6 cellular contexts compared by ENCODE assay signal in the genomic region with DNA sequence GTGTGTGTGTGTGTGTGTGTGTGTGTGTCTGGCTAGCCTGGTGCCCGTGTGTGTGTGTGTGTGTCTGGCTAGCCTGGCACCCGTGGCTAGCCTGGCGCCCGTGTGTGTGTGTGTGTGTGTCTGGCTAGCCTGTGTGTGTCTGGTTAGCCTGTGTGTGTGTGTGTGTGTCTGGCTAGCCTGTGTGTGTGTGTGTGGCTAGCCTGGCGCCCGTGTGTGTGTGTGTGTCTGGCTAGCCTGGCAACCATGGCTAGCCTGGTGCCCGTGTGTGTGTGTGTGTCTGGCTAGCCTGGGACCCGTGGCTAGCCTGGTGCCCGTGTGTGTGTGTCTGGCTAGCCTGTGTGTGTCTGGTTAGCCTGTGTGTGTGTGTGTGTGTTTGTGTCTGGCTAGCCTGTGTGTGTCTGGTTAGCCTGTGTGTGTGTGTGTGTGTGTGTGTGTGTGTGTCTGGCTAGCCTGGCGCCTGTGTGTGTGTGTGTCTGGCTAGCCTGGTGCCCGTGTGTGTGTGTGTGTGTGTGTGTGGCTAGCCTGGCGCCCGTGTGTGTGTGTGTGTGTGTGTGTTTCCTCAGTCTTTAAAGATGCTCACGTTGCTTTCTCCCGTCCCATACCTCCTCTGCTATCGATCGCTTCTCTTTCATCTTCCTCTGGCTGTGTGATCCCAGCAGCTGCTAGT. TPM values are rescaled to one million over a fixed set of nuclear protein-coding genes. Genes with fewer than 3 reads are reported as not detected.
DNase-seq lines count a peak whose midpoint lies in the region; TF ChIP-seq lines count a peak whose summit lies in the region.
"Not testable (repeated sequence)": the region's sequence is repeated elsewhere in the genome, so short reads cannot be mapped to it uniquely, and the experiment has no call there.

No MANE protein-coding gene starts in this region.

- H3K9me3 ChIP-seq in endodermal cell (ENCODE audit: control insufficient read depth, low read length); mesodermal cell (ENCODE audit: control insufficient read depth, low read length); thymus (ENCODE audit: control insufficient read depth): not testable (repeated sequence)

- H3K27ac ChIP-seq in endodermal cell (ENCODE audit: low read depth, low read length); mesodermal cell (ENCODE audit: low read depth, low read length, severe bottlenecking); thymus (ENCODE audit: low read depth): not testable (repeated sequence)

- not testable (repeated sequence) for DNase-seq in GM06990 (ENCODE audit: extremely low read depth, insufficient read length); activated T-helper 1 cell treated with anti-CD3 and anti-CD28 coated beads, Interleukin-12 subunit alpha, Interleukin-12 subunit beta, Interleukin-2, Interleukin-4 antibody, amounts not matched to agents 30 ng/mL and 10 ng/mL and 1 ng/mL, durations not matched to agents 14 hours and 24 hours and 36 hours (ENCODE audit: low spot score); endodermal cell
- peak; percentile 84 for DNase-seq in NCI-H2227 (lab: John Stamatoyannopoulos, UW; ENCODE audit: unreplicated experiment)

- H3K4me3 ChIP-seq in GM06990 (replicated peaks; ENCODE audit: low read depth, low read length): peak overlapping the region; percentile 86
- H3K4me3 ChIP-seq in endodermal cell (ENCODE audit: low read length): peak overlapping the region; percentile 84
- peak overlapping the region; percentile 70 for H3K4me3 ChIP-seq in mesodermal cell (ENCODE audit: extremely low read depth, insufficient read depth, low read length, poor library complexity, severe bottlenecking)
- H3K4me3 ChIP-seq in thymus (ENCODE audit: low read length): peak overlapping the region; percentile 89

- H3K27me3 Mint-ChIP-seq in activated T-helper 1 cell treated with anti-CD3 and anti-CD28 coated beads, Interleukin-12 subunit alpha, Interleukin-12 subunit beta, Interleukin-2, Interleukin-4 antibody, amounts not matched to agents 30 ng/mL and 10 ng/mL and 1 ng/mL, durations not matched to agents 14 hours and 24 hours and 36 hours (ENCODE audit: insufficient read depth); endodermal cell (ENCODE audit: insufficient read depth): not testable (repeated sequence)

- peaks cover 32% of the 10 kb centered on the region for H3K4me1 Mint-ChIP-seq in activated T-helper 1 cell treated with anti-CD3 and anti-CD28 coated beads, Interleukin-12 subunit alpha, Interleukin-12 subunit beta, Interleukin-2, Interleukin-4 antibody, amounts not matched to agents 30 ng/mL and 10 ng/mL and 1 ng/mL, durations not matched to agents 14 hours and 24 hours and 36 hours (ENCODE audit: low read depth)
- H3K4me1 Mint-ChIP-seq in endodermal cell: peaks cover 21% of the 10 kb centered on the region

- TF ChIP-seq CTCF in GM06990 (IDR thresholded peaks at IDR 0.05; ENCODE audit: insufficient read depth, low read length, poor library complexity, severe bottlenecking); endodermal cell (conservative IDR thresholded peaks at IDR 0.05): not testable (repeated sequence)

- not testable (repeated sequence) for H3K36me3 Mint-ChIP-seq in activated T-helper 1 cell treated with anti-CD3 and anti-CD28 coated beads, Interleukin-12 subunit alpha, Interleukin-12 subunit beta, Interleukin-2, Interleukin-4 antibody, amounts not matched to agents 30 ng/mL and 10 ng/mL and 1 ng/mL, durations not matched to agents 14 hours and 24 hours and 36 hours (ENCODE audit: low read depth); endodermal cell (ENCODE audit: low read depth)

- H3K9me3 Mint-ChIP-seq in activated T-helper 1 cell treated with anti-CD3 and anti-CD28 coated beads, Interleukin-12 subunit alpha, Interleukin-12 subunit beta, Interleukin-2, Interleukin-4 antibody, amounts not matched to agents 30 ng/mL and 10 ng/mL and 1 ng/mL, durations not matched to agents 14 hours and 24 hours and 36 hours; endodermal cell: not testable (repeated sequence)

- H3K27ac Mint-ChIP-seq in activated T-helper 1 cell treated with anti-CD3 and anti-CD28 coated beads, Interleukin-12 subunit alpha, Interleukin-12 subunit beta, Interleukin-2, Interleukin-4 antibody, amounts not matched to agents 30 ng/mL and 10 ng/mL and 1 ng/mL, durations not matched to agents 14 hours and 24 hours and 36 hours: peak overlapping the region; percentile 42
- peak overlapping the region; percentile 64 for H3K27ac Mint-ChIP-seq in endodermal cell

- peak overlapping the region; percentile 85 for H3K4me3 Mint-ChIP-seq in activated T-helper 1 cell treated with anti-CD3 and anti-CD28 coated beads, Interleukin-12 subunit alpha, Interleukin-12 subunit beta, Interleukin-2, Interleukin-4 antibody, amounts not matched to agents 30 ng/mL and 10 ng/mL and 1 ng/mL, durations not matched to agents 14 hours and 24 hours and 36 hours
- H3K4me3 Mint-ChIP-seq in endodermal cell: peak overlapping the region; percentile 80

- H3K36me3 ChIP-seq in GM06990 (ENCODE audit: control insufficient read depth, insufficient read depth, low read length); endodermal cell (ENCODE audit: control insufficient read depth, insufficient read depth, low read length): not testable (repeated sequence)
- H3K36me3 ChIP-seq in mesodermal cell (ENCODE audit: control insufficient read depth, insufficient read depth, low read length) (peaks cover 30% of the 10 kb centered on the region), thymus (ENCODE audit: control insufficient read depth, insufficient read depth) (peaks cover 34% of the 10 kb centered on the region)

- 74% methylated on average over 13 of the region's 17 CpGs; no CpG with 5 or more reads in 1 of the 2 experiments for WGBS in endodermal cell (ENCODE audit: insufficient coverage in 1 of 2, insufficient read length in 1 of 2), 2 experiments
- WGBS in mesodermal cell (ENCODE audit: insufficient coverage in 2 of 2), 2 experiments: 60 to 78% methylated on average over 2 to 6 of the region's 17 CpGs
- WGBS in thymus: 75% methylated on average over 17 of the region's 17 CpGs

- H3K27me3 ChIP-seq in GM06990 (replicated peaks; ENCODE audit: control insufficient read depth, insufficient read depth, low read length); endodermal cell (ENCODE audit: control insufficient read depth, insufficient read depth, low read length, poor library complexity, severe bottlenecking); thymus (ENCODE audit: control insufficient read depth, insufficient read depth): not testable (repeated sequence)

- H3K4me1 ChIP-seq in endodermal cell (ENCODE audit: control insufficient read depth, insufficient read depth, low read length): not testable (repeated sequence)
- peaks cover 14% of the 10 kb centered on the region for H3K4me1 ChIP-seq in mesodermal cell (ENCODE audit: control insufficient read depth, insufficient read depth, low read length, poor library complexity, severe bottlenecking)
- H3K4me1 ChIP-seq in thymus (ENCODE audit: control insufficient read depth, insufficient read depth, low read length): peaks cover 14% of the 10 kb centered on the region

- peak overlapping the region; percentile 71 for H3K9ac ChIP-seq in endodermal cell (ENCODE audit: extremely low read depth, low read length, poor library complexity, severe bottlenecking)

- intact Hi-C loops in activated T-helper 1 cell treated with anti-CD3 and anti-CD28 coated beads, Interleukin-12 subunit alpha, Interleukin-12 subunit beta, Interleukin-2, Interleukin-4 antibody, amounts not matched to agents 30 ng/mL and 10 ng/mL and 1 ng/mL, durations not matched to agents 14 hours and 24 hours and 36 hours (cut with micrococcal nuclease): not testable (repeated sequence)

RNA-seq across cellular contexts. Expression of gene PIGQ, which starts 1.4 kb away (rescaled TPM):
- total RNA-seq in activated T-helper 1 cell treated with anti-CD3 and anti-CD28 coated beads, Interleukin-12 subunit alpha, Interleukin-12 subunit beta, Interleukin-2, Interleukin-4 antibody, amounts not matched to agents 30 ng/mL and 10 ng/mL and 1 ng/mL, durations not matched to agents 14 hours and 24 hours and 36 hours: 50.1 and 52.6 TPM in 2 replicates
- 100 to 1,000 TPM; 128 to 129 TPM for total RNA-seq in endodermal cell
- polyA plus RNA-seq in endodermal cell (2013, experiment 1 of 2): 61.9 TPM
- 52.5 TPM for polyA plus RNA-seq in endodermal cell (2013, experiment 2 of 2)
- polyA plus RNA-seq in mesodermal cell (2013, experiment 1 of 2): 48.4 TPM
- polyA plus RNA-seq in mesodermal cell (2013, experiment 2 of 2): 36.6 TPM
- polyA plus RNA-seq in thymus: 65.4 TPM

RNA-seq across cellular contexts. Expression of gene NHLRC4, which starts 4.4 kb away (rescaled TPM):
- 1.0 and 1.2 TPM in 2 replicates for total RNA-seq in activated T-helper 1 cell treated with anti-CD3 and anti-CD28 coated beads, Interleukin-12 subunit alpha, Interleukin-12 subunit beta, Interleukin-2, Interleukin-4 antibody, amounts not matched to agents 30 ng/mL and 10 ng/mL and 1 ng/mL, durations not matched to agents 14 hours and 24 hours and 36 hours
- 1 to 10 TPM; 1.1 TPM for total RNA-seq in endodermal cell
- 0.78 TPM for polyA plus RNA-seq in endodermal cell (2013, experiment 1 of 2)
- 0.87 TPM for polyA plus RNA-seq in endodermal cell (2013, experiment 2 of 2)
- polyA plus RNA-seq in mesodermal cell (2013, experiment 1 of 2): 1.1 TPM
- polyA plus RNA-seq in mesodermal cell (2013, experiment 2 of 2): 1.7 TPM
- polyA plus RNA-seq in thymus: 3.1 TPM

RNA-seq across cellular contexts. Expression of gene PRR35, which starts 11.0 kb away (rescaled TPM):
- not detected in 2 replicates for total RNA-seq in activated T-helper 1 cell treated with anti-CD3 and anti-CD28 coated beads, Interleukin-12 subunit alpha, Interleukin-12 subunit beta, Interleukin-2, Interleukin-4 antibody, amounts not matched to agents 30 ng/mL and 10 ng/mL and 1 ng/mL, durations not matched to agents 14 hours and 24 hours and 36 hours
- under 1 TPM; 0.29 to 0.62 TPM for total RNA-seq in endodermal cell
- polyA plus RNA-seq in endodermal cell (2013, experiment 1 of 2): 0.18 TPM
- 0.12 TPM for polyA plus RNA-seq in endodermal cell (2013, experiment 2 of 2)
- not detected for polyA plus RNA-seq in mesodermal cell (2013, experiment 1 of 2)
- not detected for polyA plus RNA-seq in mesodermal cell (2013, experiment 2 of 2)
- polyA plus RNA-seq in thymus: 0.09 TPM

RNA-seq across cellular contexts. Expression of gene RAB40C, which starts 18.7 kb away (rescaled TPM):
- total RNA-seq in activated T-helper 1 cell treated with anti-CD3 and anti-CD28 coated beads, Interleukin-12 subunit alpha, Interleukin-12 subunit beta, Interleukin-2, Interleukin-4 antibody, amounts not matched to agents 30 ng/mL and 10 ng/mL and 1 ng/mL, durations not matched to agents 14 hours and 24 hours and 36 hours: 14.0 and 15.2 TPM in 2 replicates
- 10 to 100 TPM; 21.3 to 25.9 TPM for total RNA-seq in endodermal cell
- polyA plus RNA-seq in endodermal cell (2013, experiment 1 of 2): 24.0 TPM
- polyA plus RNA-seq in endodermal cell (2013, experiment 2 of 2): 23.0 TPM
- polyA plus RNA-seq in mesodermal cell (2013, experiment 1 of 2): 24.2 TPM
- 23.0 TPM for polyA plus RNA-seq in mesodermal cell (2013, experiment 2 of 2)
- 43.3 TPM for polyA plus RNA-seq in thymus

RNA-seq across cellular contexts. Expression of gene CAPN15, which starts 43.7 kb away (rescaled TPM):
- total RNA-seq in activated T-helper 1 cell treated with anti-CD3 and anti-CD28 coated beads, Interleukin-12 subunit alpha, Interleukin-12 subunit beta, Interleukin-2, Interleukin-4 antibody, amounts not matched to agents 30 ng/mL and 10 ng/mL and 1 ng/mL, durations not matched to agents 14 hours and 24 hours and 36 hours: 122 and 124 TPM in 2 replicates
- 10 to 100 TPM; 55.3 to 76.1 TPM for total RNA-seq in endodermal cell
- polyA plus RNA-seq in endodermal cell (2013, experiment 1 of 2): 23.1 TPM
- polyA plus RNA-seq in endodermal cell (2013, experiment 2 of 2): 20.1 TPM
- polyA plus RNA-seq in mesodermal cell (2013, experiment 1 of 2): 23.8 TPM
- polyA plus RNA-seq in mesodermal cell (2013, experiment 2 of 2): 20.1 TPM
- polyA plus RNA-seq in thymus: 40.4 TPM
